8 cellular contexts compared by ENCODE assay signal in genomic region chr15:91849749-91850161, GRCh38. TPM values are rescaled to one million over a fixed set of nuclear protein-coding genes. Genes with fewer than 3 reads are reported as not detected.
A peak's percentile ranks its signal among the peaks of the same experiment; 100 is the strongest.
DNase-seq lines count a peak whose midpoint lies in the region; ATAC-seq and TF ChIP-seq lines count a peak whose summit lies in the region.

No MANE protein-coding gene starts in this region.

- peak; percentile 46 for DNase-seq in Caki2 (ENCODE audit: low read depth)
- DNase-seq in IMR-90: peak; percentile 57
- DNase-seq in UCSD-AML1 (lab: John Stamatoyannopoulos, UW; ENCODE audit: unreplicated experiment): peak; percentile 67
- peak; percentile 54 for DNase-seq in foreskin melanocyte
- no peak for DNase-seq in stimulated activated CD4-positive, alpha-beta T cell treated with anti-CD3 and anti-CD28 coated beads, Interleukin-4, amount 100 ng/mL, for 1 hour
- DNase-seq in activated T-cell treated with anti-CD3 and anti-CD28 coated beads, Interleukin-2, amount 50 U/mL, for 48 hours: no peak
- no peak for DNase-seq in DMS79 treated with DMSO at 0.1 percent for 48 hours (lab: John Stamatoyannopoulos, UW)

- H3K4ac ChIP-seq in IMR-90 (ENCODE audit: low read depth, low read length): no peak overlapping the region

- TF ChIP-seq RAD21 in IMR-90 (IDR thresholded peaks at IDR 0.05; ENCODE audit: low read length): peak; percentile 55

- H3K9me3 ChIP-seq in IMR-90 (ENCODE audit: control insufficient read depth, insufficient read depth, low read length): no peaks in the 10 kb centered on the region

- H4K91ac ChIP-seq in IMR-90 (ENCODE audit: insufficient read depth, low read depth, low read length): no peak overlapping the region

- H2BK120ac ChIP-seq in IMR-90 (ENCODE audit: low read depth, low read length): no peak overlapping the region

- dilution Hi-C loops in IMR-90 (cut with HindIII; ENCODE audit: low sequenced_read_pairs, unreplicated experiment): no loop called here

- no peak overlapping the region for H2AK9ac ChIP-seq in IMR-90 (replicated peaks; ENCODE audit: low read depth, low read length, poor library complexity)

- no peak overlapping the region for H3K18ac ChIP-seq in IMR-90 (ENCODE audit: low read depth, low read length)

- H3K79me1 ChIP-seq in IMR-90 (ENCODE audit: low read depth in 1 of 2, low read length in 2 of 2): peaks cover 0 to 12% of the 10 kb centered on the region in 2 experiments; a peak in 2 of 4 replicates

- H2BK5ac ChIP-seq in IMR-90 (ENCODE audit: low read depth, low read length, poor library complexity, severe bottlenecking): no peak overlapping the region

- CTCF ChIA-PET in IMR-90 (lab: Yijun Ruan, JAX): interaction anchor here (0.6 to 0.7 kb wide), 2 partner anchors 411 to 548 kb away, joined by 5 to 7 read pairs; no protein-coding TSS in a partner anchor

- no peak for TF ChIP-seq POLR2A in IMR-90 (IDR thresholded peaks at IDR 0.05; ENCODE audit: low read depth, low read length)

- TF ChIP-seq CTCF in IMR-90 (conservative IDR thresholded peaks at IDR 0.05; ENCODE audit: low read depth, low read length): peak; percentile 64

- no peaks in the 10 kb centered on the region; the same call in 1 of the 2 replicates for H4K20me1 ChIP-seq in IMR-90 (ENCODE audit: insufficient read depth, low read length)

- no peak overlapping the region for H3K9ac ChIP-seq in IMR-90 (ENCODE audit: low read depth, low read length)

- H3K9me1 ChIP-seq in IMR-90 (ENCODE audit: insufficient read depth, low read length): peaks cover 6% of the 10 kb centered on the region; the same call in 1 of the 2 replicates

- no TSS peak for BruUV-seq in IMR-90 (replicated peaks; lab: Mats Ljungman, UMichigan)

- no peak overlapping the region for H3K23ac ChIP-seq in IMR-90 (ENCODE audit: low read depth, low read length)

- no peak overlapping the region for H2AK5ac ChIP-seq in IMR-90 (ENCODE audit: low read depth, low read length)

- no CpG with 5 or more reads among the region's 7 CpGs for WGBS in IMR-90 (ENCODE audit: extremely low coverage in 2 of 2, insufficient read length in 1 of 2), 2 experiments

- no peak overlapping the region for H4K8ac ChIP-seq in IMR-90 (ENCODE audit: low read depth in 2 of 2, low read length in 2 of 2)

- peaks cover 5% of the 10 kb centered on the region; the same call in 1 of the 2 replicates for H3K27me3 ChIP-seq in IMR-90 (ENCODE audit: control insufficient read depth, insufficient read depth, low read length)

- no peak overlapping the region for H3K14ac ChIP-seq in IMR-90 (replicated peaks; ENCODE audit: low read depth, low read length)

- no peak overlapping the region for H3K4me2 ChIP-seq in IMR-90 (ENCODE audit: low read depth, low read length)

- H3K4me1 ChIP-seq in IMR-90 (ENCODE audit: control insufficient read depth, insufficient read depth, low read length): peaks cover 5% of the 10 kb centered on the region; the same call in 1 of the 2 replicates

- no peak overlapping the region for H2BK15ac ChIP-seq in IMR-90 (ENCODE audit: low read depth, low read length)

- H3K27ac ChIP-seq in IMR-90 (ENCODE audit: insufficient read depth, low read length): no peak overlapping the region
- H3K27ac ChIP-seq in temporal lobe (ENCODE audit: low read depth, low read length): peak overlapping the region; percentile 58

- intact Hi-C loops in IMR-90 (cut with micrococcal nuclease): loop anchor here (1.0 to 5.0 kb wide), 5 partner anchors 78 to 233 kb away; no protein-coding TSS in a partner anchor

- ATAC-seq in IMR-90 (ENCODE audit: low read depth): no peak

- POLR2A ChIA-PET in IMR-90 (lab: Charles Lee; ENCODE audit: unreplicated experiment): no interaction called here

- in situ Hi-C loops in Caki2 (cut with HindIII; ENCODE audit: low pct_unique_long_range_greater_than_20kb, low sequenced_read_pairs) (no loop called here), IMR-90 (cut with MboI; ENCODE audit: low sequenced_read_pairs) (loop anchor here (5.0 to 25.0 kb wide), 3 partner anchors 223 to 863 kb away; no protein-coding TSS in a partner anchor)

- H2AFZ ChIP-seq in IMR-90 (replicated peaks; ENCODE audit: low read length, poor library complexity): no peak overlapping the region

- H4K5ac ChIP-seq in IMR-90 (ENCODE audit: low read depth, low read length): no peak overlapping the region

- H3K4me3 ChIP-seq in IMR-90 (ENCODE audit: insufficient read depth, low read depth, low read length): no peak overlapping the region

- no peak overlapping the region for H3K56ac ChIP-seq in IMR-90 (ENCODE audit: extremely low read depth, insufficient read depth, low read length)

- no peaks in the 10 kb centered on the region for H3K36me3 ChIP-seq in IMR-90 (ENCODE audit: control insufficient read depth, insufficient read depth, low read length)

- H2BK20ac ChIP-seq in IMR-90 (ENCODE audit: low read depth, low read length): no peak overlapping the region

TF ChIP-seq in IMR-90, 13 proteins besides CTCF, POLR2A, EP300 and RAD21:
- TF ChIP-seq MAFK (IDR thresholded peaks at IDR 0.05; ENCODE audit: low read depth, low read length) (no peak), SMC3 (IDR thresholded peaks at IDR 0.05; ENCODE audit: low read depth, low read length) (peak; percentile 70)

RNA-seq across cellular contexts. Expression of gene SLCO3A1, which starts 3.8 kb away (rescaled TPM):
- 12.8 and 23.4 TPM in 2 replicates for total RNA-seq in Caki2 (2014; rRNA removed; shearing (Covaris generic); ENCODE audit: low replicate concordance)
- 2.2 and 4.7 TPM in 2 replicates for total RNA-seq in IMR-90 (2012; rRNA removed)
- polyA plus RNA-seq in IMR-90 (2012; rRNA removed): 8.1 and 11.2 TPM in 2 replicates
- polyA plus RNA-seq in IMR-90 (2012; cell fraction: cytosol; rRNA removed): 7.8 and 11.2 TPM in 2 replicates
- 7.1 and 8.5 TPM in 2 replicates for polyA plus RNA-seq in IMR-90 (2012; cell fraction: nucleus; rRNA removed; ENCODE audit: low replicate concordance)
- total RNA-seq in temporal lobe: 9.3 TPM

Comparison
In these comparisons a context has a peak if more than half of its experiments do, and no peak if none do; other contexts are left out.
1. DNase-seq: peak in Caki2 (single experiment), IMR-90 (single experiment), UCSD-AML1 (single experiment) and foreskin melanocyte (single experiment); none in stimulated activated CD4-positive, alpha-beta T cell treated with anti-CD3 and anti-CD28 coated beads, Interleukin-4, amount 100 ng/mL, for 1 hour (single experiment), activated T-cell treated with anti-CD3 and anti-CD28 coated beads, Interleukin-2, amount 50 U/mL, for 48 hours (0 of 2) and DMS79 treated with DMSO at 0.1 percent for 48 hours (single experiment).